ENCODE assay signal across 12 cellular contexts in the genomic region with DNA sequence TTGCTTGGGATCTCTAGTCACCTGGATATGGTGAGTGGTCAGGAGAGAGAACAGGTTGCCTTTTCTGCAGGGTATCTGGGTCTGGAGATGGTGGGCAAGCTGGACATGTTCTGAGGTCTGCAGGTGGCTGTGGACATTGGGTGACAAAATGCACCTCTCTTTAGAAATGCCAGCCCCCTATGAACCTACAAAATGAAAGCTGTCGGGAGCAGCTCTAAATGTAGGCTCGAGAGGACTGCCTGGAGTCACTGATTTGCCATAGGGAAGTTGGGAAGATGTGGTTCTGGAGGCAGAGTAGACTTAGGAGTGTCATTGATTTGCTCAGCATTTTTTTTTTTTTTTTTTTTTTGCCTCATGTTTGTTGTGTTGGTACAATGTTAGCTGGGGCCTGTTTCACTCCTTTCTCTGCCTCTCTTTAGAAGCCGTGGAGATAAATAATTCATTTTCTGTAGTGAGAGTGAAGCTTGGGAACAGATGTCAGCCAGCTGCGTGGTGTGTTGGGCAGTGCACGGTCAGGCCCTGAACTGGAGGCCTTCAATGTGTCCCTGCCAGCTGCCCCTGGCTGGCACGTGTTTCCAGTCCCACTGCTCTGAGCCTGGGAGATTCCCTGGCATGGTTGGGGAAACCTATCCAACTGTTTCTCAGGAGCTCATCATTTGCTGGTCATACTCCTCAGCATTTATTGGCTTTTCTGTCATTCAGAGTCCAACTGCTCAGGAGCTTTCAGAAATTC. TPM values are rescaled to one million over a fixed set of nuclear protein-coding genes. Genes with fewer than 3 reads are reported as not detected.
A peak's percentile ranks its signal among the peaks of the same experiment; 100 is the strongest.
DNase-seq lines count a peak whose midpoint lies in the region; ATAC-seq and TF ChIP-seq lines count a peak whose summit lies in the region.
"Had no signal": no experiment of that assay in that cellular context is flagged by ENCODE, and none has a peak within 500 bp of the region (broad histone marks: within the 10 kb centered on the region; RNA-seq: fewer than 3 reads in every experiment).

No MANE protein-coding gene starts in this region.

- H3K4me3 ChIP-seq in stomach, result no peak overlapping the region
- H3K4me3 ChIP-seq: skin epidermis, transverse colon had no signal

- no peaks in the 10 kb centered on the region for H3K36me3 ChIP-seq in stomach
- H3K36me3 ChIP-seq: transverse colon had no signal

- peaks cover 5 to 42% (median 25%) of the 10 kb centered on the region in 4 donors for H3K4me1 ChIP-seq in stomach

- no peak for ATAC-seq in HG03571 (IDR thresholded peaks at IDR 0.05; ENCODE audit: unreplicated experiment)
- ATAC-seq in GM18873 (IDR thresholded peaks at IDR 0.05; ENCODE audit: low FRiP score, unreplicated experiment), result no peak
- ATAC-seq: activated CD8-positive, alpha-beta T cell treated with anti-CD3 and anti-CD28 coated beads, Interleukin-2, amount 10 ng/mL, durations not matched to agents 7 days and 5 days had no signal

- DNase-seq in activated CD8-positive, alpha-beta memory T cell treated with anti-CD3 and anti-CD28 coated beads for 24 hours, result peak; percentile 26
- DNase-seq in activated CD8-positive, alpha-beta memory T cell treated with anti-CD3 and anti-CD28 coated beads, Interleukin-2, amount 50 U/mL, for 4 hours, result no peak
- DNase-seq in glutamatergic neuron (peak; percentile 63), nucleus accumbens (lab: John Stamatoyannopoulos, UW) (peak in 36 of 56 donors; percentile 7 to 63 (median 24)), stomach (no peak), SKM-1 (lab: John Stamatoyannopoulos, UW; ENCODE audit: unreplicated experiment) (no peak)
- DNase-seq: activated CD8-positive, alpha-beta T cell treated with anti-CD3 and anti-CD28 coated beads, Interleukin-2, amount 10 ng/mL, durations not matched to agents 7 days and 5 days; Calu3; transverse colon had no signal

- H3K9me3 Mint-ChIP-seq in glutamatergic neuron (ENCODE audit: unreplicated experiment), result peaks cover 13% of the 10 kb centered on the region

- H3K27ac ChIP-seq in stomach, result peak overlapping the region in 2 of 5 donors; percentile 27 to 40
- H3K27ac ChIP-seq: transverse colon had no signal

- no peak for TF ChIP-seq CTCF in glutamatergic neuron (IDR thresholded peaks at IDR 0.05; ENCODE audit: partially characterized antibody, unreplicated experiment)
- no peak for TF ChIP-seq CTCF in stomach (IDR thresholded peaks at IDR 0.05)

- TF ChIP-seq EP300 in stomach (IDR thresholded peaks at IDR 0.05), result no peak

- peaks cover 20% of the 10 kb centered on the region for H3K4me1 Mint-ChIP-seq in glutamatergic neuron (ENCODE audit: low read depth, unreplicated experiment)

- TF ChIP-seq POLR2A in stomach (IDR thresholded peaks at IDR 0.05), result no peak

- WGBS in stomach, 5 donors, result 46 to 63% (median 54%) methylated on average over 6 of the region's 6 CpGs

- H3K27me3 Mint-ChIP-seq in glutamatergic neuron (ENCODE audit: unreplicated experiment), result peaks cover 4% of the 10 kb centered on the region

- no peaks in the 10 kb centered on the region for H3K27me3 ChIP-seq in stomach
- H3K27me3 ChIP-seq: transverse colon had no signal

- H3K36me3 Mint-ChIP-seq in glutamatergic neuron (ENCODE audit: unreplicated experiment), result no peaks in the 10 kb centered on the region

- intact Hi-C loops in stomach (cut with DNase I; ENCODE audit: low total_unique reads), result loop anchor here (10.0 kb wide), 1 partner anchor 106 kb away; no protein-coding TSS in a partner anchor

- H3K4me3 Mint-ChIP-seq in glutamatergic neuron (ENCODE audit: unreplicated experiment), result peak overlapping the region; percentile 1
- H3K4me3 Mint-ChIP-seq: activated CD8-positive, alpha-beta T cell treated with anti-CD3 and anti-CD28 coated beads, Interleukin-2, amount 10 ng/mL, durations not matched to agents 7 days and 5 days had no signal

- peak overlapping the region; percentile 69 for H3K27ac Mint-ChIP-seq in glutamatergic neuron (ENCODE audit: unreplicated experiment)
- H3K27ac Mint-ChIP-seq: activated CD8-positive, alpha-beta T cell treated with anti-CD3 and anti-CD28 coated beads, Interleukin-2, amount 10 ng/mL, durations not matched to agents 7 days and 5 days had no signal

- H3K9me3 ChIP-seq in stomach, result no peaks in the 10 kb centered on the region
- H3K9me3 ChIP-seq: transverse colon had no signal

RNA-seq across cellular contexts. Expression of gene RGS3, which starts 5.4 kb away (rescaled TPM):
- total RNA-seq in glutamatergic neuron (ENCODE audit: unreplicated experiment) (18.9 TPM), stomach (10 to 100 TPM; 27.0 to 71.4 (median 49.2) TPM)
- 10 to 100 TPM; 26.6 to 41.0 (median 30.4) TPM for polyA plus RNA-seq in stomach

RNA-seq across cellular contexts. Expression of gene C9orf43, which starts 58.3 kb away (rescaled TPM):
- 0.47 TPM for total RNA-seq in glutamatergic neuron (ENCODE audit: unreplicated experiment)
- total RNA-seq in stomach, result under 1 TPM in 2 of 5 donors, not detected in 3; 0.55 to 0.58 TPM
- polyA plus RNA-seq in stomach, result under 1 TPM; 0.19 to 0.61 (median 0.58) TPM

RNA-seq across cellular contexts. Expression of gene POLE3, which starts 58.4 kb away (rescaled TPM):
- total RNA-seq in glutamatergic neuron (ENCODE audit: unreplicated experiment), result 22.3 TPM
- 10 to 100 TPM in 3 of 5 donors, 1 to 10 TPM in 2; 4.1 to 47.4 (median 25.4) TPM for total RNA-seq in stomach
- polyA plus RNA-seq in stomach, result 10 to 100 TPM; 31.0 to 39.1 (median 31.9) TPM

Comparison
In these comparisons a context has a peak if more than half of its experiments do, and no peak if none do; other contexts are left out.
1. DNase-seq: peak in activated CD8-positive, alpha-beta memory T cell treated with anti-CD3 and anti-CD28 coated beads for 24 hours (single experiment), glutamatergic neuron (single experiment) and nucleus accumbens (36 of 56); none in activated CD8-positive, alpha-beta memory T cell treated with anti-CD3 and anti-CD28 coated beads, Interleukin-2, amount 50 U/mL, for 4 hours (single experiment), stomach (single experiment) and SKM-1 (single experiment).